In genomic region chr1:209805875-209806760, GRCh38 we compare ENCODE assay signal across 8 cellular contexts. TPM values are rescaled to one million over a fixed set of nuclear protein-coding genes. Genes with fewer than 3 reads are reported as not detected.
DNase-seq lines count a peak whose midpoint lies in the region; ATAC-seq and TF ChIP-seq lines count a peak whose summit lies in the region.

TSS of gene IRF6 (minus strand) at chr1:209806142. CDS start at chr1:209801413, 4,729 bp downstream.

- no peaks in the 10 kb centered on the region for H3K27me3 ChIP-seq in suprapubic skin

- peak; percentile 80 for ATAC-seq in GM18858 (IDR thresholded peaks at IDR 0.05; ENCODE audit: unreplicated experiment)
- ATAC-seq in HG03066 (IDR thresholded peaks at IDR 0.05; ENCODE audit: low read depth, unreplicated experiment), result peak; percentile 97

- peaks cover 72% of the 10 kb centered on the region for H3K27me3 Mint-ChIP-seq in neural crest cell (ENCODE audit: low read depth)

- peaks cover 6% of the 10 kb centered on the region for H3K4me1 Mint-ChIP-seq in neural crest cell

- H3K4me3 Mint-ChIP-seq in neural crest cell, result peak within 1 kb of the TSS; percentile 78

- peak in 1 of 2 donors; percentile 66 for TF ChIP-seq POLR2A in suprapubic skin (IDR thresholded peaks at IDR 0.05)

- peak; percentile 94 for DNase-seq in NCI-H748 (lab: John Stamatoyannopoulos, UW; ENCODE audit: unreplicated experiment)
- peak; percentile 54 for DNase-seq in activated T-helper 9 cell treated with anti-CD3 and anti-CD28 coated beads, Interleukin-2, amount 50 U/mL, for 16 hours (ENCODE audit: low read depth)
- DNase-seq in fibroblast of the aortic adventitia (ENCODE audit: low read depth), result peak; percentile 59
- DNase-seq in neural crest cell (ENCODE audit: low read depth, low spot score), result peak; percentile 61
- DNase-seq in suprapubic skin (ENCODE audit: low spot score in 2 of 2), result peak; percentile 90 to 91
- DNase-seq in SHP77 (lab: John Stamatoyannopoulos, UW), result no peak

- H3K4me1 ChIP-seq in suprapubic skin, result peaks cover 40% of the 10 kb centered on the region

- peak within 1 kb of the TSS; percentile 53 for H3K4me3 ChIP-seq in fibroblast of the aortic adventitia (ENCODE audit: low read depth, low read length)
- H3K4me3 ChIP-seq in suprapubic skin, result peak within 1 kb of the TSS; percentile 64

- TF ChIP-seq EP300 in suprapubic skin (IDR thresholded peaks at IDR 0.05), result no peak

- no peaks in the 10 kb centered on the region for H3K9me3 Mint-ChIP-seq in neural crest cell

- no peaks in the 10 kb centered on the region for H3K9me3 ChIP-seq in suprapubic skin

- H3K36me3 Mint-ChIP-seq in neural crest cell (ENCODE audit: low read depth), result no peaks in the 10 kb centered on the region

- H3K27ac ChIP-seq in suprapubic skin, result peak within 1 kb of the TSS; percentile 95

- TF ChIP-seq CTCF in fibroblast of the aortic adventitia (IDR thresholded peaks at IDR 0.05; ENCODE audit: insufficient read depth, low read length) (no peak), neural crest cell (conservative IDR thresholded peaks at IDR 0.05) (no peak), suprapubic skin (IDR thresholded peaks at IDR 0.05) (no peak)

- WGBS in suprapubic skin, result 4% methylated on average over 36 of the region's 46 CpGs

- no peak within 1 kb of the TSS for H3K27ac Mint-ChIP-seq in neural crest cell (ENCODE audit: unreplicated experiment)

- H3K36me3 ChIP-seq in suprapubic skin, result no peaks in the 10 kb centered on the region

RNA-seq across cellular contexts. Expression of gene IRF6, which starts in this region (rescaled TPM):
- 3.1 TPM in 1 of 2 replicates, not detected in the other for total RNA-seq in fibroblast of the aortic adventitia (ENCODE audit: low replicate concordance)
- total RNA-seq in neural crest cell, result 0.05 TPM in 1 of 2 replicates, not detected in the other
- total RNA-seq in suprapubic skin, result 100 to 1,000 TPM; 195 to 235 (median 227) TPM

Comparison
In these comparisons a context has a peak if more than half of its experiments do, and no peak if none do; other contexts are left out.
1. RNA of gene IRF6 (total RNA-seq): 195 to 235 TPM in suprapubic skin; 3.1 TPM in fibroblast of the aortic adventitia and 0.05 TPM in neural crest cell; every median in the first group is over 10 times any median in the second.
2. Peak in DNase-seq in neural crest cell; RNA of the gene not detected or under 1 TPM.
3. DNase-seq: peak in NCI-H748 (single experiment), activated T-helper 9 cell treated with anti-CD3 and anti-CD28 coated beads, Interleukin-2, amount 50 U/mL, for 16 hours (single experiment), fibroblast of the aortic adventitia (single experiment) and suprapubic skin (2 of 2); none in SHP77 (0 of 2).